Comparison of ENCODE assay signal across 8 cellular contexts in genomic region chr6:144335914-144336313, GRCh38. TPM values are rescaled to one million over a fixed set of nuclear protein-coding genes. Genes with fewer than 3 reads are reported as not detected.
DNase-seq lines count a peak whose midpoint lies in the region; ATAC-seq, FAIRE-seq and TF ChIP-seq lines count a peak whose summit lies in the region.

No MANE protein-coding gene starts in this region.

- FAIRE-seq in keratinocyte (lab: Jason Lieb, UNC): peak; percentile 80

- no peaks in the 10 kb centered on the region for H3K9me3 ChIP-seq in keratinocyte (ENCODE audit: control insufficient read depth, low read depth, low read length)

- H3K4me3 ChIP-seq in GM12865 (ENCODE audit: low read depth, low read length): no peak overlapping the region
- H3K4me3 ChIP-seq in NB4 (ENCODE audit: low read depth, low read length): no peak overlapping the region
- no peak overlapping the region for H3K4me3 ChIP-seq in keratinocyte (ENCODE audit: control insufficient read depth in 2 of 3, extremely low read depth in 1 of 3, insufficient read depth in 2 of 3, low read depth in 1 of 3, low read length in 3 of 3)

- no peaks in the 10 kb centered on the region for H4K20me1 ChIP-seq in keratinocyte (ENCODE audit: control insufficient read depth, extremely low read depth, insufficient read depth, low read length)

- TF ChIP-seq CTCF in GM12865 (IDR thresholded peaks at IDR 0.05; ENCODE audit: insufficient read depth, low read depth, low read length, missing control alignments): no peak
- TF ChIP-seq CTCF in NB4 (IDR thresholded peaks at IDR 0.05; ENCODE audit: low read depth, low read length): no peak
- no peak for TF ChIP-seq CTCF in keratinocyte (optimal IDR thresholded peaks at IDR 0.05 in 1 of 3, IDR thresholded peaks at IDR 0.05 in 1 of 3, conservative IDR thresholded peaks at IDR 0.05 in 1 of 3; ENCODE audit: extremely low read depth in 1 of 3, insufficient read depth in 2 of 3, low read length in 3 of 3)

- dilution Hi-C loops in keratinocyte (cut with MboI; ENCODE audit: extremely low pct_ligation_motif_present, low sequenced_read_pairs): no loop called here

- H3K4me1 ChIP-seq in keratinocyte (ENCODE audit: control insufficient read depth, extremely low read depth, insufficient read depth, low read length): peaks cover 44% of the 10 kb centered on the region

- no peak overlapping the region for H3K9ac ChIP-seq in keratinocyte (ENCODE audit: control insufficient read depth, extremely low read depth, insufficient read depth, low read length)

- H3K79me2 ChIP-seq in keratinocyte (ENCODE audit: control insufficient read depth, insufficient read depth, low read length): peaks cover 2% of the 10 kb centered on the region

- no peaks in the 10 kb centered on the region for H3K36me3 ChIP-seq in keratinocyte (ENCODE audit: control insufficient read depth in 2 of 2, extremely low read depth in 1 of 2, insufficient read depth in 2 of 2, low read length in 2 of 2)

- H3K4me2 ChIP-seq in keratinocyte (ENCODE audit: control insufficient read depth, extremely low read depth, insufficient read depth, low read depth, low read length): no peak overlapping the region

- ATAC-seq in GM21723 (IDR thresholded peaks at IDR 0.05; ENCODE audit: unreplicated experiment): peak; percentile 53

- no peak overlapping the region for H2AFZ ChIP-seq in keratinocyte (ENCODE audit: control insufficient read depth, low read length)

- no peaks in the 10 kb centered on the region for H3K27me3 ChIP-seq in keratinocyte (ENCODE audit: control insufficient read depth, extremely low read depth, insufficient read depth, low read length)

- no peak overlapping the region for H3K27ac ChIP-seq in keratinocyte (ENCODE audit: control insufficient read depth, insufficient read depth, low read length)
- no peak overlapping the region for H3K27ac ChIP-seq in caudate nucleus (ENCODE audit: low read depth, low read length)

- no peaks in the 10 kb centered on the region for H3K9me1 ChIP-seq in keratinocyte (ENCODE audit: control insufficient read depth, extremely low read depth, insufficient read depth, low read length)

- peak; percentile 67 for DNase-seq in GM12865 (ENCODE audit: low read depth)
- peak; percentile 38 for DNase-seq in NB4 (ENCODE audit: low read depth)
- DNase-seq in keratinocyte (ENCODE audit: low read depth, low spot score): peak; percentile 67
- DNase-seq in COR-L47 (lab: John Stamatoyannopoulos, UW): no peak
- DNase-seq in AML-193 (lab: John Stamatoyannopoulos, UW): no peak
- DNase-seq in caudate nucleus (lab: John Stamatoyannopoulos, UW): no peak
- DNase-seq in NCI-H82 (lab: John Stamatoyannopoulos, UW): no peak

- no peak for TF ChIP-seq POLR2A in NB4 (IDR thresholded peaks at IDR 0.05; ENCODE audit: extremely low read depth, insufficient read length)

RNA-seq across cellular contexts. Expression of gene UTRN, which starts 50.8 kb away (rescaled TPM):
- polyA plus RNA-seq in keratinocyte: 19.3 to 23.7 TPM (median 20.5 TPM) in 3 replicates
- polyA plus RNA-seq in keratinocyte (2011; ENCODE audit: low read depth): 13.4 TPM
- polyA plus RNA-seq in keratinocyte (2011; cell fraction: cytosol; rRNA removed): 12.1 and 19.8 TPM in 2 replicates
- 47.9 and 52.7 TPM in 2 replicates for polyA plus RNA-seq in keratinocyte (2011; cell fraction: nucleus; rRNA removed)
- 4.5 and 24.8 TPM in 2 replicates for polyA plus RNA-seq in keratinocyte (2012; ENCODE audit: low replicate concordance)
- 43.7 to 153 TPM (median 54.4 TPM) in 3 replicates for polyA minus RNA-seq in keratinocyte
- 35.7 TPM for polyA minus RNA-seq in keratinocyte (2011; cell fraction: cytosol; rRNA and poly(A)+ RNA removed)
- polyA minus RNA-seq in keratinocyte (2011; cell fraction: nucleus; rRNA and poly(A)+ RNA removed): 89.3 and 184 TPM in 2 replicates

Comparison
In these comparisons a context has a peak if more than half of its experiments do, and no peak if none do; other contexts are left out.
1. DNase-seq: peak in GM12865 (single experiment), NB4 (single experiment) and keratinocyte (single experiment); none in COR-L47 (single experiment), AML-193 (0 of 2), caudate nucleus (0 of 61) and NCI-H82 (single experiment).